In the genomic region with DNA sequence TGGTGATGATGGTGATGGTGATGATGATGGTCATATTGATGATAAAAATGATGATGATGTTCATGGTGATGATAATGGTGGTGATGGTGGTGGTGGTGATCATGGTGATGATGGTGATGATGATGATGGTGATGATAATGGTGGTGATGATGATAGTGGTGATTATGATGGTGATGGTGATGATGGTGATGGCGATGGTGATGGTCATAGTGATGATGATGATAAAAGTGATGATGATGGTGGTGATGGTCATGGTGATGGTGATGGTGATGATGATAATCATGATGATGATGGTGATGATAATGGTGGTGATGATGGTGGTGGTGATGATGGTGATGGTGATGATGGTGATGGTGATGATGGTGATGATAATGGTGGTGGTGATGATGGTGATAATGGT, we compare ENCODE assay signal across 36 cellular contexts.
"Had no signal": no experiment of that assay in that cellular context is flagged by ENCODE, and none has a peak within 500 bp of the region (broad histone marks: within the 10 kb centered on the region; RNA-seq: fewer than 3 reads in every experiment).

No MANE protein-coding gene starts in this region.

- H3K27me3 Mint-ChIP-seq: activated B cell treated with CpG ODN at 0.5 μM for 24 hours; activated CD4-positive, alpha-beta memory T cell treated with anti-CD3 and anti-CD28 coated beads for 36 hours; activated CD4-positive, alpha-beta T cell treated with anti-CD3 and anti-CD28 coated beads, Interleukin-2, amount 10 ng/mL, durations not matched to agents 24 days and 14 days; activated CD8-positive, alpha-beta T cell treated with anti-CD3 and anti-CD28 coated beads for 36 hours; activated naive CD8-positive, alpha-beta T cell treated with anti-CD3 and anti-CD28 coated beads for 36 hours had no signal

- H3K4me1 Mint-ChIP-seq: activated B cell treated with CpG ODN at 0.5 μM for 24 hours; activated CD4-positive, alpha-beta T cell treated with anti-CD3 and anti-CD28 coated beads, Interleukin-2, amount 10 ng/mL, durations not matched to agents 24 days and 14 days; activated naive CD8-positive, alpha-beta T cell treated with anti-CD3 and anti-CD28 coated beads for 36 hours; activated T-helper 17 cell treated with anti-CD3 and anti-CD28 coated beads, Interleukin-2, amount 50 U/mL, for 72 hours had no signal

- H3K27me3 ChIP-seq: adrenal gland, body of pancreas, brain microvascular endothelial cell, breast epithelium had no signal

- H3K27ac ChIP-seq: adrenal gland, body of pancreas, brain microvascular endothelial cell, breast epithelium, VCaP had no signal

- FAIRE-seq: astrocyte, TTC549 had no signal

- ATAC-seq: activated CD8-positive, alpha-beta T cell treated with anti-CD3 and anti-CD28 coated beads for 36 hours; activated naive CD4-positive, alpha-beta T cell treated with anti-CD3 and anti-CD28 coated beads, Interleukin-2, amount 50 U/mL, for 72 hours; activated T-cell treated with anti-CD3 and anti-CD28 coated beads, Interleukin-2, amount 50 U/mL, for 4 hours; activated T-cell treated with anti-CD3 and anti-CD28 coated beads, Interleukin-2, amount 50 U/mL, for 72 hours; activated T-helper 17 cell treated with anti-CD3 and anti-CD28 coated beads, Interleukin-2, amount 50 U/mL, for 72 hours; body of pancreas had no signal

- H3K36me3 ChIP-seq: adrenal gland, brain microvascular endothelial cell, breast epithelium had no signal

- DNase-seq: activated B cell treated with CpG ODN at 0.5 μM for 24 hours; activated CD4-positive, alpha-beta memory T cell treated with anti-CD3 and anti-CD28 coated beads for 36 hours; activated CD4-positive, alpha-beta T cell treated with anti-CD3 and anti-CD28 coated beads for 4 hours; activated CD4-positive, alpha-beta T cell treated with anti-CD3 and anti-CD28 coated beads, Interleukin-2, amount 10 ng/mL, durations not matched to agents 24 days and 14 days; activated CD4-positive, alpha-beta T cell treated with anti-CD3 and anti-CD28 coated beads, Interleukin-2, amount 50 U/mL, for 1 hour; activated CD4-positive, alpha-beta T cell treated with anti-CD3 and anti-CD28 coated beads, Interleukin-2, amount 50 U/mL, for 4 hours; activated CD4-positive, CD25-positive, alpha-beta regulatory T cell treated with anti-CD3 and anti-CD28 coated beads, Interleukin-2, amount 50 U/mL, for 72 hours; activated CD8-positive, alpha-beta memory T cell treated with anti-CD3 and anti-CD28 coated beads, Interleukin-2, amount 50 U/mL, for 4 hours; activated CD8-positive, alpha-beta T cell treated with anti-CD3 and anti-CD28 coated beads for 36 hours; activated effector memory CD4-positive, alpha-beta T cell treated with anti-CD3 and anti-CD28 coated beads, Interleukin-2, amount 50 U/mL, for 16 hours; activated gamma-delta T cell treated with Interleukin-2 at 50 U/mL for 16 hours; activated naive CD4-positive, alpha-beta T cell; activated naive CD4-positive, alpha-beta T cell treated with anti-CD3 and anti-CD28 coated beads for 36 hours; activated naive CD4-positive, alpha-beta T cell treated with anti-CD3 and anti-CD28 coated beads, Interleukin-2, amount 50 U/mL, for 16 hours; activated naive CD8-positive, alpha-beta T cell treated with anti-CD3 and anti-CD28 coated beads for 36 hours; activated T-cell treated with anti-CD3 and anti-CD28 coated beads for 4 hours; activated T-cell treated with anti-CD3 and anti-CD28 coated beads, Interleukin-2, amount 50 U/mL, for 1 hour; activated T-cell treated with anti-CD3 and anti-CD28 coated beads, Interleukin-2, amount 50 U/mL, for 4 hours; activated T-cell treated with anti-CD3 and anti-CD28 coated beads, Interleukin-2, amount 50 U/mL, for 72 hours; adrenal gland; amniotic stem cell; aorta; body of pancreas; brain microvascular endothelial cell; central memory CD4-positive, alpha-beta T cell; T-helper 2 cell; T-helper 9 cell had no signal

- H3K4me1 ChIP-seq: adrenal gland, body of pancreas, breast epithelium had no signal

- H3K4me3 Mint-ChIP-seq: activated B cell treated with CpG ODN at 0.5 μM for 24 hours; activated CD4-positive, alpha-beta memory T cell treated with anti-CD3 and anti-CD28 coated beads for 36 hours; activated CD4-positive, alpha-beta T cell treated with anti-CD3 and anti-CD28 coated beads, Interleukin-2, amount 10 ng/mL, durations not matched to agents 24 days and 14 days; activated CD8-positive, alpha-beta T cell treated with anti-CD3 and anti-CD28 coated beads for 36 hours; activated naive CD4-positive, alpha-beta T cell treated with anti-CD3 and anti-CD28 coated beads for 36 hours; activated naive CD8-positive, alpha-beta T cell treated with anti-CD3 and anti-CD28 coated beads for 36 hours; activated T-cell treated with anti-CD3 and anti-CD28 coated beads, Interleukin-2, amount 50 U/mL, for 4 hours; activated T-cell treated with anti-CD3 and anti-CD28 coated beads, Interleukin-2, amount 50 U/mL, for 72 hours; activated T-helper 1 cell treated with anti-CD3 and anti-CD28 coated beads, Interleukin-12 subunit alpha, Interleukin-12 subunit beta, Interleukin-2, Interleukin-4 antibody, amounts not matched to agents 30 ng/mL and 10 ng/mL and 1 ng/mL, durations not matched to agents 14 hours and 24 hours and 36 hours; activated T-helper 17 cell treated with anti-CD3 and anti-CD28 coated beads, Interleukin-2, amount 50 U/mL, for 72 hours; T-helper 1 cell treated with Interleukin-12 subunit alpha and Interleukin-12 subunit beta and Interleukin-4 antibody, amounts not matched to agents 30 μg/mL and 1 μg/mL, for 36 hours; T-helper 2 cell treated with Interferon-gamma antibody and Interleukin-4, amounts not matched to agents 5 μg/mL and 100 μg/mL, for 36 hours had no signal

- H3K4me3 ChIP-seq: adrenal gland, body of pancreas, breast epithelium had no signal

- H3K9me3 ChIP-seq: adrenal gland, body of pancreas, breast epithelium had no signal

- H3K36me3 Mint-ChIP-seq: activated CD4-positive, alpha-beta memory T cell treated with anti-CD3 and anti-CD28 coated beads for 36 hours; activated naive CD4-positive, alpha-beta T cell treated with anti-CD3 and anti-CD28 coated beads, Interleukin-2, amount 50 U/mL, for 72 hours; activated naive CD8-positive, alpha-beta T cell treated with anti-CD3 and anti-CD28 coated beads for 36 hours had no signal

- H3K9me3 Mint-ChIP-seq: activated CD4-positive, alpha-beta memory T cell treated with anti-CD3 and anti-CD28 coated beads for 36 hours; activated CD4-positive, alpha-beta T cell treated with anti-CD3 and anti-CD28 coated beads, Interleukin-2, amount 10 ng/mL, durations not matched to agents 24 days and 14 days; activated naive CD4-positive, alpha-beta T cell treated with anti-CD3 and anti-CD28 coated beads for 36 hours; activated naive CD8-positive, alpha-beta T cell treated with anti-CD3 and anti-CD28 coated beads for 36 hours; activated T-cell treated with anti-CD3 and anti-CD28 coated beads, Interleukin-2, amount 50 U/mL, for 72 hours had no signal

- H3K27ac Mint-ChIP-seq: activated B cell treated with CpG ODN at 0.5 μM for 24 hours; activated CD4-positive, alpha-beta memory T cell treated with anti-CD3 and anti-CD28 coated beads for 36 hours; activated CD4-positive, alpha-beta T cell treated with anti-CD3 and anti-CD28 coated beads, Interleukin-2, amount 10 ng/mL, durations not matched to agents 24 days and 14 days; activated CD8-positive, alpha-beta T cell treated with anti-CD3 and anti-CD28 coated beads for 36 hours; activated naive CD4-positive, alpha-beta T cell treated with anti-CD3 and anti-CD28 coated beads for 36 hours; activated naive CD4-positive, alpha-beta T cell treated with anti-CD3 and anti-CD28 coated beads, Interleukin-2, amount 50 U/mL, for 72 hours; activated naive CD8-positive, alpha-beta T cell treated with anti-CD3 and anti-CD28 coated beads for 36 hours; activated T-cell treated with anti-CD3 and anti-CD28 coated beads, Interleukin-2, amount 50 U/mL, for 72 hours; activated T-helper 1 cell treated with anti-CD3 and anti-CD28 coated beads, Interleukin-12 subunit alpha, Interleukin-12 subunit beta, Interleukin-2, Interleukin-4 antibody, amounts not matched to agents 30 ng/mL and 10 ng/mL and 1 ng/mL, durations not matched to agents 14 hours and 24 hours and 36 hours; activated T-helper 17 cell treated with anti-CD3 and anti-CD28 coated beads, Interleukin-2, amount 50 U/mL, for 72 hours; T-helper 1 cell treated with Interleukin-12 subunit alpha and Interleukin-12 subunit beta and Interleukin-4 antibody, amounts not matched to agents 30 μg/mL and 1 μg/mL, for 36 hours; T-helper 2 cell treated with Interferon-gamma antibody and Interleukin-4, amounts not matched to agents 5 μg/mL and 100 μg/mL, for 36 hours had no signal
